ENCODE assay signal across 8 cellular contexts in the genomic region with DNA sequence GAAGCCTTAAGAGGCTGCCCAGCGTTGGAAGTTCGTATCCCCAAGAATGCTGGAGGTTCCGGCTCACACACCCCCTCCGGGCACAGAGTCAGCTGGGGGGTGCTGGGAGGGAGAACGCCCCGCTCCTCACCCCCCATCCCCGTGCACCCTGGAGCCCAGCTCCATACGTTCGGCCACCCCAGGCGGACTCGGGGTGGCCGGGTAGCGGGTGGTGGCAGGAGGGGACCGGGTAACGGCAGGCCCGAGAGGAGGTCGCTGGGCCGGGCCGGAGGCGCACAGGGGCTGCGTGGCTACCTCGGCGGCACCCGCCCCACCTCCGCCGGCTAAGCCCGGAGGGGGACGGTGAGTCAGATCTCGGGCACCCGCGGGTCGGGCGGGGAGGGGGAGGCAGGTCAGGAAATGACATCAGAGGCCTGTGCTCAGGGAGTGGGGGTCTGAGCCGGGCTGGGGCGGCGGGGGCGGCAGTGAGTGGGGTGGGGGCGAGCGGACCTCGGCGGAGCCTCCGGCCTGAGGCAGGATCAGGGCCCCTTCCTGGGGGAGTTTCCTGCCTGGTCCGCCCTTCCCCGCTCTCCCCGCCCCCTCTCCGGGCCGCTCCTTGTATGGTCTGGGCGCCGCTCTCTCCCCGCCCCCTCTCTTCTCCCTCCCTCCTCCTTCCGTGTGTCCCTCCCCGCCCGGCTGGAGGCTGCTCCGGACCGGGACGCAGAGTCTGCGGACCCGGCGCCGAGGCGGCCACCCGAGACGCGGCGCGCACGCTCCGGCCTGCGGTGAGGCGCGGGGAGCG. TPM values are rescaled to one million over a fixed set of nuclear protein-coding genes. Genes with fewer than 3 reads are reported as not detected.
DNase-seq lines count a peak whose midpoint lies in the region; ATAC-seq and TF ChIP-seq lines count a peak whose summit lies in the region.

A gene with protein sequence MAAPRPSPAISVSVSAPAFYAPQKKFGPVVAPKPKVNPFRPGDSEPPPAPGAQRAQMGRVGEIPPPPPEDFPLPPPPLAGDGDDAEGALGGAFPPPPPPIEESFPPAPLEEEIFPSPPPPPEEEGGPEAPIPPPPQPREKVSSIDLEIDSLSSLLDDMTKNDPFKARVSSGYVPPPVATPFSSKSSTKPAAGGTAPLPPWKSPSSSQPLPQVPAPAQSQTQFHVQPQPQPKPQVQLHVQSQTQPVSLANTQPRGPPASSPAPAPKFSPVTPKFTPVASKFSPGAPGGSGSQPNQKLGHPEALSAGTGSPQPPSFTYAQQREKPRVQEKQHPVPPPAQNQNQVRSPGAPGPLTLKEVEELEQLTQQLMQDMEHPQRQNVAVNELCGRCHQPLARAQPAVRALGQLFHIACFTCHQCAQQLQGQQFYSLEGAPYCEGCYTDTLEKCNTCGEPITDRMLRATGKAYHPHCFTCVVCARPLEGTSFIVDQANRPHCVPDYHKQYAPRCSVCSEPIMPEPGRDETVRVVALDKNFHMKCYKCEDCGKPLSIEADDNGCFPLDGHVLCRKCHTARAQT (plus strand): TSS at position 700 of the 781 bp plus-strand sequence. CDS start 227 bp downstream, outside the sequence.

- H2AFZ ChIP-seq in IMR-90 (replicated peaks; ENCODE audit: low read length, poor library complexity) = peak within 1 kb of the TSS; percentile 80

- POLR2A ChIA-PET in IMR-90 (lab: Charles Lee; ENCODE audit: unreplicated experiment) = interaction anchor here (0.6 kb wide), 1 partner anchor 54 kb away, joined by 3 read pairs; no protein-coding TSS in a partner anchor
- POLR2A ChIA-PET in naive thymus-derived CD8-positive, alpha-beta T cell (lab: Charles Lee) = interaction anchor here (0.7 to 7.2 kb wide), 27 partner anchors 9 to 1042 kb away, joined by 3 to 184 read pairs (median 4); a partner anchor contains a TSS

- peak within 1 kb of the TSS; percentile 89 for H2BK120ac ChIP-seq in IMR-90 (ENCODE audit: low read depth, low read length)

- H3K4me3 ChIP-seq in IMR-90 (ENCODE audit: insufficient read depth, low read depth, low read length) = peak within 1 kb of the TSS; percentile 68

- H4K20me1 ChIP-seq in IMR-90 (ENCODE audit: insufficient read depth, low read length) = peaks cover 41% of the 10 kb centered on the region

- no TSS peak for BruUV-seq in IMR-90 (replicated peaks; lab: Mats Ljungman, UMichigan)

- no peaks in the 10 kb centered on the region for H3K9me3 ChIP-seq in IMR-90 (ENCODE audit: control insufficient read depth, insufficient read depth, low read length)

- peaks cover 26% of the 10 kb centered on the region for H3K4me1 ChIP-seq in IMR-90 (ENCODE audit: control insufficient read depth, insufficient read depth, low read length)

- TF ChIP-seq POLR2A in IMR-90 (IDR thresholded peaks at IDR 0.05; ENCODE audit: low read depth, low read length) = peak; percentile 92

- H4K5ac ChIP-seq in IMR-90 (ENCODE audit: low read depth, low read length) = peak within 1 kb of the TSS; percentile 85

- no peak for TF ChIP-seq RAD21 in IMR-90 (IDR thresholded peaks at IDR 0.05; ENCODE audit: low read length)

- peak within 1 kb of the TSS; percentile 93 to 98 for H4K8ac ChIP-seq in IMR-90 (ENCODE audit: low read depth in 2 of 2, low read length in 2 of 2)

- peak within 1 kb of the TSS; percentile 93 for H3K4me2 ChIP-seq in IMR-90 (ENCODE audit: low read depth, low read length)

- no peak for TF ChIP-seq CTCF in IMR-90 (conservative IDR thresholded peaks at IDR 0.05; ENCODE audit: low read depth, low read length)

- H3K27ac ChIP-seq in IMR-90 (ENCODE audit: insufficient read depth, low read length) = peak within 1 kb of the TSS; percentile 100

- no peaks in the 10 kb centered on the region for H3K27me3 ChIP-seq in IMR-90 (ENCODE audit: control insufficient read depth, insufficient read depth, low read length)

- H3K9me1 ChIP-seq in IMR-90 (ENCODE audit: insufficient read depth, low read length) = peaks cover 23% of the 10 kb centered on the region

- peak within 1 kb of the TSS; percentile 98 for H3K9ac ChIP-seq in IMR-90 (ENCODE audit: low read depth, low read length)

- H3K4ac ChIP-seq in IMR-90 (ENCODE audit: low read depth, low read length) = peak within 1 kb of the TSS; percentile 96

- peak within 1 kb of the TSS; percentile 99 for H3K56ac ChIP-seq in IMR-90 (ENCODE audit: extremely low read depth, insufficient read depth, low read length)

- in situ Hi-C loops in IMR-90 (cut with MboI; ENCODE audit: low sequenced_read_pairs) = no loop called here

- H3K79me1 ChIP-seq in IMR-90 (ENCODE audit: low read depth in 1 of 2, low read length in 2 of 2) = peaks cover 9 to 51% of the 10 kb centered on the region in 2 experiments; a peak in 3 of 4 replicates

- DNase-seq in DMS114 treated with DMSO at 0.1 percent for 48 hours (lab: John Stamatoyannopoulos, UW; ENCODE audit: unreplicated experiment) = peak; percentile 78
- peak; percentile 95 for DNase-seq in IMR-90
- peak; percentile 93 for DNase-seq in RPMI7951 (ENCODE audit: low read depth)
- peak; percentile 65 to 80 for DNase-seq in activated T-helper 1 cell treated with anti-CD3 and anti-CD28 coated beads, Interleukin-2, amount 50 U/mL, for 16 hours (ENCODE audit: low read depth in 1 of 2, low spot score in 1 of 2)
- DNase-seq in fibroblast of gingiva (ENCODE audit: low read depth) = peak; percentile 94
- peak; percentile 72 to 93 (median 80) for DNase-seq in naive thymus-derived CD8-positive, alpha-beta T cell
- peak; percentile 73 to 84 (median 80) for DNase-seq in stimulated activated naive CD4-positive, alpha-beta T cell (lab: John Stamatoyannopoulos, UW)

- H2BK20ac ChIP-seq in IMR-90 (ENCODE audit: low read depth, low read length) = no peak within 1 kb of the TSS

- peak within 1 kb of the TSS in 9 of 10 donors; percentile 88 to 95 (median 92) for H3K4me3 Mint-ChIP-seq in naive thymus-derived CD8-positive, alpha-beta T cell

- H3K36me3 Mint-ChIP-seq in naive thymus-derived CD8-positive, alpha-beta T cell = peaks cover 0 to 9% (median 0%) of the 10 kb centered on the region in 3 donors

- H4K91ac ChIP-seq in IMR-90 (ENCODE audit: insufficient read depth, low read depth, low read length) = peak within 1 kb of the TSS; percentile 91

- H2AK5ac ChIP-seq in IMR-90 (ENCODE audit: low read depth, low read length) = peak within 1 kb of the TSS; percentile 85

- ATAC-seq in GM21529 (IDR thresholded peaks at IDR 0.05; ENCODE audit: unreplicated experiment) (peak; percentile 77), IMR-90 (ENCODE audit: low read depth) (peak; percentile 80)
- peak; percentile 71 to 72 for ATAC-seq in naive thymus-derived CD8-positive, alpha-beta T cell

- CTCF ChIA-PET in IMR-90 (lab: Yijun Ruan, JAX) = interaction anchor here (0.6 to 2.1 kb wide), 9 partner anchors 11 to 1012 kb away, joined by 3 to 12 read pairs (median 5); a partner anchor contains a TSS

- no peaks in the 10 kb centered on the region for H3K9me3 Mint-ChIP-seq in naive thymus-derived CD8-positive, alpha-beta T cell

- H3K14ac ChIP-seq in IMR-90 (replicated peaks; ENCODE audit: low read depth, low read length) = peak within 1 kb of the TSS; percentile 97

- peaks cover 32% of the 10 kb centered on the region for H3K36me3 ChIP-seq in IMR-90 (ENCODE audit: control insufficient read depth, insufficient read depth, low read length)

- peak within 1 kb of the TSS; percentile 78 for H3K18ac ChIP-seq in IMR-90 (ENCODE audit: low read depth, low read length)

- H2BK15ac ChIP-seq in IMR-90 (ENCODE audit: low read depth, low read length) = peak within 1 kb of the TSS; percentile 62; the same call in 2 of the 3 replicates

- peak within 1 kb of the TSS; percentile 98 for H2AK9ac ChIP-seq in IMR-90 (replicated peaks; ENCODE audit: low read depth, low read length, poor library complexity)

- peak within 1 kb of the TSS; percentile 96 for H2BK5ac ChIP-seq in IMR-90 (ENCODE audit: low read depth, low read length, poor library complexity, severe bottlenecking)

- dilution Hi-C loops in IMR-90 (cut with HindIII; ENCODE audit: low sequenced_read_pairs, unreplicated experiment) = no loop called here

- H3K4me1 Mint-ChIP-seq in naive thymus-derived CD8-positive, alpha-beta T cell = peaks cover 29 to 52% (median 39%) of the 10 kb centered on the region in 4 donors

- H3K27ac Mint-ChIP-seq in naive thymus-derived CD8-positive, alpha-beta T cell = peak within 1 kb of the TSS; percentile 91 to 99 (median 94)

- peak within 1 kb of the TSS; percentile 91 for H3K23ac ChIP-seq in IMR-90 (ENCODE audit: low read depth, low read length)

- H3K27me3 Mint-ChIP-seq in naive thymus-derived CD8-positive, alpha-beta T cell = no peaks in the 10 kb centered on the region

- WGBS in IMR-90 (ENCODE audit: extremely low coverage in 2 of 2, insufficient read length in 1 of 2), 2 experiments = no CpG with 5 or more reads among the region's 72 CpGs

- intact Hi-C loops in IMR-90 (cut with micrococcal nuclease) = loop anchor here (1.0 to 5.0 kb wide), 3 partner anchors 93 to 819 kb away; a partner anchor contains a TSS

TF ChIP-seq in IMR-90, 13 proteins besides CTCF, POLR2A, EP300 and RAD21 (continues in another document):
- TF ChIP-seq, protein P1, sequence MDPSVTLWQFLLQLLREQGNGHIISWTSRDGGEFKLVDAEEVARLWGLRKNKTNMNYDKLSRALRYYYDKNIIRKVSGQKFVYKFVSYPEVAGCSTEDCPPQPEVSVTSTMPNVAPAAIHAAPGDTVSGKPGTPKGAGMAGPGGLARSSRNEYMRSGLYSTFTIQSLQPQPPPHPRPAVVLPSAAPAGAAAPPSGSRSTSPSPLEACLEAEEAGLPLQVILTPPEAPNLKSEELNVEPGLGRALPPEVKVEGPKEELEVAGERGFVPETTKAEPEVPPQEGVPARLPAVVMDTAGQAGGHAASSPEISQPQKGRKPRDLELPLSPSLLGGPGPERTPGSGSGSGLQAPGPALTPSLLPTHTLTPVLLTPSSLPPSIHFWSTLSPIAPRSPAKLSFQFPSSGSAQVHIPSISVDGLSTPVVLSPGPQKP (IDR thresholded peaks at IDR 0.05; ENCODE audit: borderline replicate concordance, low read depth, low read length) = no peak
- peak; percentile 75 for TF ChIP-seq FOS (IDR thresholded peaks at IDR 0.05; ENCODE audit: low read depth, low read length)
- TF ChIP-seq MAZ (IDR thresholded peaks at IDR 0.05; ENCODE audit: borderline replicate concordance, low read depth, low read length) = peak; percentile 93

RNA-seq across cellular contexts. Expression of the gene that starts here (rescaled TPM):
- 22.6 and 25.0 TPM in 2 replicates for total RNA-seq in IMR-90 (2012; rRNA removed)
- 291 and 334 TPM in 2 replicates for polyA plus RNA-seq in IMR-90 (2012; rRNA removed)
- polyA plus RNA-seq in IMR-90 (2012; cell fraction: cytosol; rRNA removed) = 247 and 450 TPM in 2 replicates
- 390 and 724 TPM in 2 replicates for polyA plus RNA-seq in IMR-90 (2012; cell fraction: nucleus; rRNA removed; ENCODE audit: low replicate concordance)
- total RNA-seq in RPMI7951 (2014; rRNA removed; shearing (Covaris generic)) = 35.9 and 51.5 TPM in 2 replicates
- 100 to 1,000 TPM; 138 to 151 TPM for total RNA-seq in naive thymus-derived CD8-positive, alpha-beta T cell
- polyA plus RNA-seq in naive thymus-derived CD8-positive, alpha-beta T cell = 100 to 1,000 TPM in 1 of 3 donors, 10 to 100 TPM in 2; 58.6 to 142 (median 82.6) TPM

Comparison
In these comparisons a context has a peak if more than half of its experiments do, and no peak if none do; other contexts are left out.
1. Peak in every context shown above with its lines: DNase-seq, ATAC-seq, H3K4me3 ChIP-seq and H3K27ac ChIP-seq.